Comparison of ENCODE assay signal across 9 cellular contexts in genomic region chr17:5668557-5669138, GRCh38.
"Had no signal": no experiment of that assay in that cellular context is flagged by ENCODE, and none has a peak within 500 bp of the region (broad histone marks: within the 10 kb centered on the region; RNA-seq: fewer than 3 reads in every experiment).

No MANE protein-coding gene starts in this region.

- H2AFZ ChIP-seq: GM23248 had no signal

- H3K9ac ChIP-seq: GM23248 had no signal

- H3K36me3 Mint-ChIP-seq: IgD-negative memory B cell had no signal

- H3K9me3 Mint-ChIP-seq: HFFc6, IgD-negative memory B cell had no signal

- H3K4me3 Mint-ChIP-seq: H9, HFFc6, IgD-negative memory B cell had no signal

- H3K27ac Mint-ChIP-seq: H9, HFFc6, IgD-negative memory B cell had no signal

- DNase-seq: GOT3, HCEC 1CT, HFFc6, KG1 had no signal

- FAIRE-seq: HepG2 had no signal

- H3K27ac ChIP-seq: GM23248, HL-60 had no signal

- H3K4me3 ChIP-seq: GM23248 had no signal
